ENCODE assay signal across 17 cellular contexts in genomic region chr13:61765181-61765742, GRCh38.
"Had no signal": no experiment of that assay in that cellular context is flagged by ENCODE, and none has a peak within 500 bp of the region (broad histone marks: within the 10 kb centered on the region; RNA-seq: fewer than 3 reads in every experiment).

No MANE protein-coding gene starts in this region.

- H3K4me2 ChIP-seq: neural progenitor cell had no signal

- H3K27me3 ChIP-seq: esophagus squamous epithelium, neural progenitor cell, spleen, stomach, transverse colon had no signal

- H3K9ac ChIP-seq: neural progenitor cell had no signal

- ATAC-seq: natural killer cell treated with Interleukin-12 subunit alpha and Interleukin-12 subunit beta and Interleukin-15 and Interleukin-18, amount 100 ng/mL, for 72 hours; sciatic nerve had no signal

- DNase-seq: esophagus squamous epithelium; foreskin fibroblast; left ventricle myocardium inferior; lower lobe of right lung; occipital lobe; spleen; stimulated activated CD4-positive, alpha-beta T cell treated with anti-CD3 and anti-CD28 coated beads, Interleukin-15, amount 100 ng/mL, for 24 hours; stimulated activated CD4-positive, alpha-beta T cell treated with anti-CD3 and anti-CD28 coated beads, Interleukin-1b, Interleukin-23, amount 100 ng/mL, for 48 hours; stimulated activated CD4-positive, alpha-beta T cell treated with anti-CD3 and anti-CD28 coated beads, Interleukin-4, amount 100 ng/mL, for 24 hours; stimulated activated naive CD4-positive, alpha-beta T cell; stomach; substantia nigra; transverse colon had no signal

- H2AFZ ChIP-seq: neural progenitor cell had no signal

- H3K4me3 ChIP-seq: esophagus squamous epithelium, left ventricle myocardium inferior, lower lobe of right lung, neural progenitor cell, spleen, stomach, thoracic aorta, transverse colon had no signal

- H3K27ac ChIP-seq: esophagus squamous epithelium, left ventricle myocardium inferior, lower lobe of right lung, neural progenitor cell, spleen, stomach, thoracic aorta, transverse colon had no signal

- H3K4me1 ChIP-seq: esophagus squamous epithelium, left ventricle myocardium inferior, lower lobe of right lung, neural progenitor cell, spleen, stomach, transverse colon had no signal

- H3K9me3 ChIP-seq: thoracic aorta had no signal

- H3K36me3 ChIP-seq: esophagus squamous epithelium, left ventricle myocardium inferior, lower lobe of right lung, neural progenitor cell, spleen, stomach, thoracic aorta, transverse colon had no signal
